ENCODE assay signal across 8 cellular contexts in genomic region chr1:111275079-111275478, GRCh38. TPM values are rescaled to one million over a fixed set of nuclear protein-coding genes. Genes with fewer than 3 reads are reported as not detected.
DNase-seq lines count a peak whose midpoint lies in the region; ATAC-seq, FAIRE-seq and TF ChIP-seq lines count a peak whose summit lies in the region.

No MANE protein-coding gene starts in this region.

- no peak for TF ChIP-seq RAD21 in K562 (CRISPR knock-in tag; conservative IDR thresholded peaks at IDR 0.05 in 1 of 2, IDR thresholded peaks at IDR 0.05 in 1 of 2)

- H3K9me3 ChIP-seq in K562 (replicated peaks; ENCODE audit: control insufficient read depth, insufficient read depth, low read depth, low read length) = no peaks in the 10 kb centered on the region

- no peak for TF ChIP-seq POLR2A in K562 (conservative IDR thresholded peaks at IDR 0.05)

- no peak for TF ChIP-seq CTCF in K562 (IDR thresholded peaks at IDR 0.05 in 2 of 3, conservative IDR thresholded peaks at IDR 0.05 in 1 of 3; ENCODE audit: insufficient read depth in 2 of 3, low read depth in 1 of 3, low read length in 3 of 3)

- peaks cover 18 to 28% of the 10 kb centered on the region in 2 donors for H3K27me3 Mint-ChIP-seq in natural killer cell treated with Interleukin-12 subunit alpha and Interleukin-12 subunit beta and Interleukin-15 and Interleukin-18, amount 100 ng/mL, for 72 hours

- peak overlapping the region; percentile 31 to 40 for H3K27ac Mint-ChIP-seq in natural killer cell treated with Interleukin-12 subunit alpha and Interleukin-12 subunit beta and Interleukin-15 and Interleukin-18, amount 100 ng/mL, for 72 hours

- H3K36me3 Mint-ChIP-seq in natural killer cell treated with Interleukin-12 subunit alpha and Interleukin-12 subunit beta and Interleukin-15 and Interleukin-18, amount 100 ng/mL, for 72 hours = peaks cover 5% of the 10 kb centered on the region

- no peak overlapping the region for H3K27ac ChIP-seq in K562 (ENCODE audit: extremely low read depth, low read depth, low read length)

- no TSS peak for BruUV-seq in K562 (replicated peaks; lab: Mats Ljungman, UMichigan)

- no peak overlapping the region for H2AFZ ChIP-seq in K562 (ENCODE audit: low read depth, low read length)

- no peak for TF ChIP-seq EP300 in K562 (IDR thresholded peaks at IDR 0.05; ENCODE audit: low read length)

- H3K79me2 ChIP-seq in K562 (ENCODE audit: control insufficient read depth, insufficient read depth, low read length) = no peaks in the 10 kb centered on the region

- no peak overlapping the region for H3K4me2 ChIP-seq in K562 (ENCODE audit: insufficient read depth, low read length)

- peaks cover 28 to 31% of the 10 kb centered on the region in 2 donors for H3K4me1 Mint-ChIP-seq in natural killer cell treated with Interleukin-12 subunit alpha and Interleukin-12 subunit beta and Interleukin-15 and Interleukin-18, amount 100 ng/mL, for 72 hours (ENCODE audit: low read depth in 2 of 2)

- H3K4me3 Mint-ChIP-seq in natural killer cell treated with Interleukin-12 subunit alpha and Interleukin-12 subunit beta and Interleukin-15 and Interleukin-18, amount 100 ng/mL, for 72 hours = peak overlapping the region; percentile 43

- intact Hi-C loops in K562 (cut with micrococcal nuclease) = no loop called here

- H3K4me3 ChIP-seq in K562 = no peak overlapping the region

- POLR2A ChIA-PET in K562 (lab: Yijun Ruan, JAX) = interaction anchor here (0.5 to 1.0 kb wide), 2 partner anchors 21 to 695 kb away, joined by 3 read pairs; no protein-coding TSS in a partner anchor

- peaks cover 0 to 9% of the 10 kb centered on the region in 2 experiments; a peak in 2 of 5 replicates for H3K4me1 ChIP-seq in K562 (replicated peaks in 1 of 2; ENCODE audit: control insufficient read depth in 2 of 2, insufficient read depth in 2 of 2, low read length in 2 of 2)

- in situ Hi-C loops in K562 (cut with MboI) = no loop called here

- H3K27me3 ChIP-seq in K562 (ENCODE audit: control insufficient read depth in 2 of 2, insufficient read depth in 2 of 2, low read length in 2 of 2) = peaks cover 19 to 26% of the 10 kb centered on the region in 2 experiments

- CTCF ChIA-PET in K562 (lab: Yijun Ruan, JAX; ENCODE audit: low intra/inter-chr PET ratio) = no interaction called here

- WGBS in K562 (ENCODE audit: insufficient coverage, low coverage, missing lambda C conversion rate) = 0% methylated on average over 1 of the region's 1 CpG

- H3K36me3 ChIP-seq in K562 (ENCODE audit: control insufficient read depth, insufficient read depth, low read length) = no peaks in the 10 kb centered on the region

- no peaks in the 10 kb centered on the region for H3K9me3 Mint-ChIP-seq in natural killer cell treated with Interleukin-12 subunit alpha and Interleukin-12 subunit beta and Interleukin-15 and Interleukin-18, amount 100 ng/mL, for 72 hours

- FAIRE-seq in K562 (lab: Jason Lieb, UNC) = no peak

- ATAC-seq in K562 (no peak; the same call in 2 of the 3 replicates), HG03135 (IDR thresholded peaks at IDR 0.05; ENCODE audit: unreplicated experiment) (no peak)
- peak; percentile 76 to 86 for ATAC-seq in natural killer cell treated with Interleukin-12 subunit alpha and Interleukin-12 subunit beta and Interleukin-15 and Interleukin-18, amount 100 ng/mL, for 72 hours

- no peak overlapping the region for H3K9ac ChIP-seq in K562 (ENCODE audit: insufficient read depth in 1 of 2, low read depth in 2 of 2, low read length in 2 of 2)

- no peaks in the 10 kb centered on the region for H4K20me1 ChIP-seq in K562 (replicated peaks; ENCODE audit: control insufficient read depth, insufficient read depth, low read length)

- H3K9me1 ChIP-seq in K562 (ENCODE audit: control insufficient read depth, insufficient read depth, low read length) = no peaks in the 10 kb centered on the region

- DNase-seq in Daoy (ENCODE audit: low read depth) = peak; percentile 97
- peak; percentile 87 for DNase-seq in HT1080 (ENCODE audit: low read depth)
- no peak for DNase-seq in K562 (ENCODE audit: extremely low read depth in 1 of 4, low spot score in 3 of 4)
- no peak for DNase-seq in natural killer cell treated with Interleukin-12 subunit alpha and Interleukin-12 subunit beta and Interleukin-15 and Interleukin-18, amount 100 ng/mL, for 72 hours (ENCODE audit: low spot score)
- no peak for DNase-seq in NK-92 (lab: John Stamatoyannopoulos, UW; ENCODE audit: unreplicated experiment)
- no peak for DNase-seq in DMS 273 (lab: John Stamatoyannopoulos, UW; ENCODE audit: unreplicated experiment)
- DNase-seq in occipital lobe (lab: John Stamatoyannopoulos, UW) = no peak

TF ChIP-seq in K562, 482 proteins besides CTCF, POLR2A, EP300 and RAD21 (continues in another document):
- no peak for TF ChIP-seq BACH1 (tag; IDR thresholded peaks at IDR 0.05)
- no peak for TF ChIP-seq DMBX1 (CRISPR knock-in tag; IDR thresholded peaks at IDR 0.05; ENCODE audit: borderline replicate concordance)
- no peak for TF ChIP-seq ELK3 (CRISPR knock-in tag; IDR thresholded peaks at IDR 0.05)
- no peak for TF ChIP-seq ZNF551 (CRISPR knock-in tag; IDR thresholded peaks at IDR 0.05)

RNA-seq across cellular contexts. Expression of gene CHIA, which starts 15.6 kb away (rescaled TPM):
- 0.06 TPM in 1 of 2 replicates, not detected in the other for total RNA-seq in Daoy (2014; rRNA removed; shearing (Covaris generic))
- total RNA-seq in HT1080 (2014; rRNA removed; shearing (Covaris generic)) = not detected in 2 replicates
- polyA plus RNA-seq in HT1080 (2015; cell fraction: cytosol; rRNA removed) = not detected in 2 replicates
- not detected in 2 replicates for polyA plus RNA-seq in HT1080 (2015; cell fraction: nucleus; rRNA removed)
- not detected in 2 replicates for total RNA-seq in K562 (2011; cell fraction: chromatin; rRNA removed; ENCODE audit: low replicate concordance)
- total RNA-seq in K562 (2011; cell fraction: nucleolus; rRNA removed) = not detected in 2 replicates
- not detected in 2 replicates for total RNA-seq in K562 (2011; cell fraction: nucleoplasm; rRNA removed)
- total RNA-seq in K562 (2014; rRNA removed) (not detected in 2 replicates), K562 (2014; rRNA removed; fragmentation: Illumina TruSeq; extraction: Trizol) (not detected in 2 replicates), K562 (2015; rRNA removed; fragmentation: Illumina TruSeq; extraction: Trizol) (not detected in 2 replicates), K562 (2021) (not detected in 2 replicates), occipital lobe (not detected)
- polyA plus RNA-seq in K562 (2011; rRNA removed) (not detected in 2 replicates), K562 (2014; fragmentation: Illumina TruSeq; extraction: Trizol) (not detected in 2 replicates), K562 (2014; fragmentation: Nextera tagmentation; extraction: Ambion mirVana) (not detected), K562 (2014; rRNA removed) (not detected in 2 replicates)
- polyA plus RNA-seq in K562 (2011; cell fraction: cytosol; rRNA removed) = not detected in 2 replicates
- not detected in 2 replicates for polyA plus RNA-seq in K562 (2011; cell fraction: nucleus; rRNA removed)
- not detected in 2 replicates for polyA plus RNA-seq in K562 (2012)
- not detected in 2 replicates for polyA minus RNA-seq in K562 (2011; rRNA and poly(A)+ RNA removed)
- not detected in 2 replicates for polyA minus RNA-seq in K562 (2011; cell fraction: cytosol; rRNA and poly(A)+ RNA removed)
- not detected in 2 replicates for polyA minus RNA-seq in K562 (2011; cell fraction: nucleus; rRNA and poly(A)+ RNA removed)
- not detected for total RNA-seq in natural killer cell treated with Interleukin-12 subunit alpha and Interleukin-12 subunit beta and Interleukin-15 and Interleukin-18, amount 100 ng/mL, for 72 hours

RNA-seq across cellular contexts. Expression of gene CHI3L2, which starts 47.6 kb away (rescaled TPM):
- total RNA-seq in Daoy (2014; rRNA removed; shearing (Covaris generic)) = 0.29 TPM in 1 of 2 replicates, not detected in the other
- 1.0 and 1.5 TPM in 2 replicates for total RNA-seq in HT1080 (2014; rRNA removed; shearing (Covaris generic))
- polyA plus RNA-seq in HT1080 (2015; cell fraction: cytosol; rRNA removed) = 1.0 and 1.1 TPM in 2 replicates
- 0.64 and 1.1 TPM in 2 replicates for polyA plus RNA-seq in HT1080 (2015; cell fraction: nucleus; rRNA removed)
- not detected in 2 replicates for total RNA-seq in K562 (2011; cell fraction: chromatin; rRNA removed; ENCODE audit: low replicate concordance)
- not detected in 2 replicates for total RNA-seq in K562 (2011; cell fraction: nucleolus; rRNA removed)
- not detected in 2 replicates for total RNA-seq in K562 (2011; cell fraction: nucleoplasm; rRNA removed)
- total RNA-seq in K562 (2014; rRNA removed) = not detected in 2 replicates
- not detected in 2 replicates for total RNA-seq in K562 (2014; rRNA removed; fragmentation: Illumina TruSeq; extraction: Trizol)
- 0.07 TPM in 1 of 2 replicates, not detected in the other for total RNA-seq in K562 (2015; rRNA removed; fragmentation: Illumina TruSeq; extraction: Trizol)
- total RNA-seq in K562 (2021) = 0.27 TPM in 1 of 2 replicates, not detected in the other
- polyA plus RNA-seq in K562 (2011; rRNA removed) = 0.05 and 0.15 TPM in 2 replicates
- 0.19 TPM in 1 of 2 replicates, not detected in the other for polyA plus RNA-seq in K562 (2011; cell fraction: cytosol; rRNA removed)
- polyA plus RNA-seq in K562 (2011; cell fraction: nucleus; rRNA removed) = not detected in 2 replicates
- polyA plus RNA-seq in K562 (2012) = 0.12 and 0.15 TPM in 2 replicates
- polyA plus RNA-seq in K562 (2014; fragmentation: Illumina TruSeq; extraction: Trizol) = not detected in 2 replicates
- polyA plus RNA-seq in K562 (2014; fragmentation: Nextera tagmentation; extraction: Ambion mirVana) = not detected
- 0.22 TPM in 1 of 2 replicates, not detected in the other for polyA plus RNA-seq in K562 (2014; rRNA removed)
- not detected in 2 replicates for polyA minus RNA-seq in K562 (2011; rRNA and poly(A)+ RNA removed)
- polyA minus RNA-seq in K562 (2011; cell fraction: cytosol; rRNA and poly(A)+ RNA removed) = not detected in 2 replicates
- not detected in 2 replicates for polyA minus RNA-seq in K562 (2011; cell fraction: nucleus; rRNA and poly(A)+ RNA removed)
- 10 to 100 TPM in 1 of 2 donors, 1 to 10 TPM in 1; 4.3 to 30.6 TPM for total RNA-seq in natural killer cell treated with Interleukin-12 subunit alpha and Interleukin-12 subunit beta and Interleukin-15 and Interleukin-18, amount 100 ng/mL, for 72 hours
- total RNA-seq in occipital lobe = 0.47 TPM

Comparison
In these comparisons a context has a peak if more than half of its experiments do, and no peak if none do; other contexts are left out.
1. DNase-seq: peak in Daoy (single experiment) and HT1080 (single experiment); none in K562 (0 of 4), natural killer cell treated with Interleukin-12 subunit alpha and Interleukin-12 subunit beta and Interleukin-15 and Interleukin-18, amount 100 ng/mL, for 72 hours (single experiment), NK-92 (single experiment), DMS 273 (single experiment) and occipital lobe (single experiment).
2. ATAC-seq: peak in natural killer cell treated with Interleukin-12 subunit alpha and Interleukin-12 subunit beta and Interleukin-15 and Interleukin-18, amount 100 ng/mL, for 72 hours (2 of 2); none in K562 (single experiment) and HG03135 (single experiment).